ENCODE assay signal across 1 cellular context in genomic region chr15:89630974-89631901, GRCh38.
TF ChIP-seq lines count a peak whose summit lies in the region.

No MANE protein-coding gene starts in this region.

TF ChIP-seq in IMR-90, 13 proteins besides CTCF, POLR2A, EP300 and RAD21:
- TF ChIP-seq ELK1 (IDR thresholded peaks at IDR 0.05; ENCODE audit: borderline replicate concordance, low read depth, low read length) (no peak), MAZ (IDR thresholded peaks at IDR 0.05; ENCODE audit: borderline replicate concordance, low read depth, low read length) (no peak), NFE2L2 (IDR thresholded peaks at IDR 0.05; ENCODE audit: low read depth, low read length) (no peak), BHLHE40 (IDR thresholded peaks at IDR 0.05; ENCODE audit: low read depth, low read length) (no peak), RCOR1 (IDR thresholded peaks at IDR 0.05; ENCODE audit: insufficient replicate concordance, low read length) (no peak), FOS (IDR thresholded peaks at IDR 0.05; ENCODE audit: low read depth, low read length) (no peak), SMC3 (IDR thresholded peaks at IDR 0.05; ENCODE audit: low read depth, low read length) (no peak), USF2 (IDR thresholded peaks at IDR 0.05; ENCODE audit: low read depth, low read length) (no peak), RFX5 (IDR thresholded peaks at IDR 0.05; ENCODE audit: low read depth, low read length) (no peak), MXI1 (IDR thresholded peaks at IDR 0.05; ENCODE audit: borderline replicate concordance, low read depth, low read length) (no peak)
TF ChIP-seq in IMR-90: peak in this region for 0.
